In the genomic region with DNA sequence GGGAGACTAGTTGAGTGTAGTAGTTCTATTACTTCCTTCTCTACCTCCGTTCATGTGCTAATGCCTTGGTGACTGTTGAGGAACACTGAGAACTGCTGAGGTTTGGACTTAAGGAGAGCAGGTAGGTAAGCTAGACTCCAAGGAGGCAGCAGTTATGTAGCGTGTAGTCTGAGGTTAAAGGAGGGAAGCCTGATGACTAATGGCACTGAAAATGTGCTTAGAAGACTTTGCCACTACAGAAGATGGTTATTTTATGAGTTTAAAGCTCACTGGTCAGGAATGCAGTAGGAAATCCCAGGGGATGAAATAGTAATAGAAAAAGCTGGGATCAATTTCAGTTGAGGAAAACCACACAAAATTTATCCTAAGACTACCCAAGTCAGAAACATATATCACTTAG, we compare ENCODE assay signal across 20 cellular contexts.
DNase-seq lines count a peak whose midpoint lies in the region; ATAC-seq and TF ChIP-seq lines count a peak whose summit lies in the region.
"Had no signal": no experiment of that assay in that cellular context is flagged by ENCODE, and none has a peak within 500 bp of the region (broad histone marks: within the 10 kb centered on the region; RNA-seq: fewer than 3 reads in every experiment).

No MANE protein-coding gene starts in this region.

- intact Hi-C loops in A673 (cut with micrococcal nuclease; ENCODE audit: unreplicated experiment), result no loop called here

- ATAC-seq in GM21390 (IDR thresholded peaks at IDR 0.05; ENCODE audit: unreplicated experiment), result no peak
- ATAC-seq in GM19455 (IDR thresholded peaks at IDR 0.05; ENCODE audit: unreplicated experiment), result no peak
- ATAC-seq: left lobe of liver, pancreas had no signal

- BruUV-seq in A673 (replicated peaks; lab: Mats Ljungman, UMichigan), result no TSS peak

- no peak for TF ChIP-seq CTCF in A673 (conservative IDR thresholded peaks at IDR 0.05; ENCODE audit: low read depth, low read length)

- no peaks in the 10 kb centered on the region for H3K9me3 ChIP-seq in A673 (ENCODE audit: low read depth, low read length, poor library complexity, severe bottlenecking)
- H3K9me3 ChIP-seq: colonic mucosa, esophagus muscularis mucosa, pancreas had no signal

- H3K27ac ChIP-seq in A673 (ENCODE audit: low read depth, low read length, poor library complexity, severe bottlenecking), result no peak overlapping the region
- H3K27ac ChIP-seq: colonic mucosa, esophagus muscularis mucosa, pancreas, spleen had no signal

- CTCF ChIA-PET in A673 (lab: Charles Lee), result no interaction called here

- peak; percentile 10 for DNase-seq in A673 (ENCODE audit: low spot score)
- DNase-seq in HT1080 (ENCODE audit: low read depth), result peak; percentile 84
- DNase-seq in brain pericyte (ENCODE audit: low read depth, low spot score), result peak; percentile 39
- peak; percentile 66 for DNase-seq in islet precursor cell
- DNase-seq in activated CD4-positive, alpha-beta T cell treated with anti-CD3 and anti-CD28 coated beads, Interleukin-2, amount 50 U/mL, for 1 hour, result no peak
- no peak for DNase-seq in NCI-H2171 treated with DMSO at 0.1 percent for 48 hours (lab: John Stamatoyannopoulos, UW)
- DNase-seq: activated CD4-positive, alpha-beta T cell treated with anti-CD3 and anti-CD28 coated beads for 48 hours; activated naive CD8-positive, alpha-beta T cell treated with anti-CD3 and anti-CD28 coated beads, Interleukin-2, amount 10 ng/mL, durations not matched to agents 7 days and 5 days; colonic mucosa; COR-L47; hippocampal formation; NCI-H1694 treated with DMSO at 0.1 percent for 48 hours; NCI-H510A; pancreas; spleen; stimulated activated naive CD4-positive, alpha-beta T cell treated with Interleukin-2 at 50 U/mL for 16 hours had no signal

- POLR2A ChIA-PET in A673 (lab: Charles Lee; ENCODE audit: low non-redundant PET), result no interaction called here

- H3K4me3 ChIP-seq in A673 (ENCODE audit: low read depth, low read length, poor library complexity, severe bottlenecking), result no peak overlapping the region
- H3K4me3 ChIP-seq: colonic mucosa, esophagus muscularis mucosa, pancreas, spleen had no signal

- no peaks in the 10 kb centered on the region for H3K4me1 ChIP-seq in A673 (ENCODE audit: insufficient read depth, low read length, poor library complexity, severe bottlenecking)
- H3K4me1 ChIP-seq: colonic mucosa, esophagus muscularis mucosa, pancreas, spleen had no signal

- no peaks in the 10 kb centered on the region for H3K36me3 ChIP-seq in A673 (ENCODE audit: insufficient read depth, low read length, poor library complexity, severe bottlenecking)
- H3K36me3 ChIP-seq: colonic mucosa, esophagus muscularis mucosa, pancreas, spleen had no signal

- no peaks in the 10 kb centered on the region for H3K27me3 ChIP-seq in A673 (replicated peaks; ENCODE audit: insufficient read depth, low read depth, low read length, poor library complexity)
- H3K27me3 ChIP-seq: colonic mucosa, esophagus muscularis mucosa, pancreas, spleen had no signal

Comparison
In these comparisons a context has a peak if more than half of its experiments do, and no peak if none do; other contexts are left out.
1. DNase-seq: peak in A673 (single experiment), HT1080 (single experiment), brain pericyte (single experiment) and islet precursor cell (single experiment); none in activated CD4-positive, alpha-beta T cell treated with anti-CD3 and anti-CD28 coated beads, Interleukin-2, amount 50 U/mL, for 1 hour (single experiment) and NCI-H2171 treated with DMSO at 0.1 percent for 48 hours (single experiment).